24 cellular contexts compared by ENCODE assay signal in genomic region chr7:13894956-13895355, GRCh38.
DNase-seq lines count a peak whose midpoint lies in the region; TF ChIP-seq lines count a peak whose summit lies in the region.
"Had no signal": no experiment of that assay in that cellular context is flagged by ENCODE, and none has a peak within 500 bp of the region (broad histone marks: within the 10 kb centered on the region; RNA-seq: fewer than 3 reads in every experiment).

No MANE protein-coding gene starts in this region.

- H3K4me1 ChIP-seq in OCI-LY1 (ENCODE audit: insufficient read depth, low read length, severe bottlenecking): peaks cover 37% of the 10 kb centered on the region
- H3K4me1 ChIP-seq: BLaER1, SJSA1 had no signal

- H3K9ac ChIP-seq in OCI-LY1 (ENCODE audit: low read length): no peak overlapping the region
- H3K9ac ChIP-seq: BLaER1 had no signal

- H3K79me2 ChIP-seq in OCI-LY1 (ENCODE audit: insufficient read depth, low read length): no peaks in the 10 kb centered on the region

- no peaks in the 10 kb centered on the region for H3K9me3 ChIP-seq in OCI-LY1 (ENCODE audit: low read length)
- H3K9me3 ChIP-seq: BLaER1, SJSA1 had no signal

- H4K20me1 ChIP-seq in OCI-LY1 (ENCODE audit: insufficient read depth, low read length): no peaks in the 10 kb centered on the region
- H4K20me1 ChIP-seq: BLaER1 had no signal

- DNase-seq in NCI-H1105 treated with DMSO at 0.1 percent for 48 hours (lab: John Stamatoyannopoulos, UW): peak; percentile 66
- no peak for DNase-seq in NCI-H1105 (lab: John Stamatoyannopoulos, UW)
- peak; percentile 18 for DNase-seq in ELR (ENCODE audit: low read depth)
- DNase-seq in NCI-H2081 treated with DMSO at 0.1 percent for 48 hours (lab: John Stamatoyannopoulos, UW): peak; percentile 99
- no peak for DNase-seq in HPDE6-E6E7 (ENCODE audit: extremely low spot score)
- no peak for DNase-seq in retina
- no peak for DNase-seq in DMS53 treated with DMSO at 0.1 percent for 48 hours (lab: John Stamatoyannopoulos, UW; ENCODE audit: unreplicated experiment)
- DNase-seq: ACHN; Calu3; CD4-positive, alpha-beta memory T cell; DMS153; GF-D8; GOT3; NCI-H1092; NCI-H187; NCI-H226; NCI-H510A treated with DMSO at 0.1 percent for 48 hours; SW 1271; T-helper 17 cell had no signal

- H3K4me3 ChIP-seq in OCI-LY1 (ENCODE audit: low read depth, low read length, poor library complexity, severe bottlenecking): no peak overlapping the region
- H3K4me3 ChIP-seq: BLaER1, K562, SJSA1 had no signal

- H2AFZ ChIP-seq in OCI-LY1 (ENCODE audit: low read length): no peak overlapping the region

- H3K4me2 ChIP-seq in OCI-LY1 (ENCODE audit: low read length): no peak overlapping the region
- H3K4me2 ChIP-seq: BLaER1 had no signal

- H3K9me2 ChIP-seq in OCI-LY1 (ENCODE audit: low read depth, low read length): no peaks in the 10 kb centered on the region

- no peaks in the 10 kb centered on the region for H3K36me3 ChIP-seq in OCI-LY1 (ENCODE audit: insufficient read depth, low read length)
- H3K36me3 ChIP-seq: BLaER1, SJSA1 had no signal

- peak; percentile 67 for TF ChIP-seq CTCF in OCI-LY1 (IDR thresholded peaks at IDR 0.05; ENCODE audit: low read length)

- no peaks in the 10 kb centered on the region for H3K27me3 ChIP-seq in OCI-LY1 (ENCODE audit: insufficient read depth, low read length)
- H3K27me3 ChIP-seq: BLaER1, SJSA1 had no signal

- no peak overlapping the region for H3K27ac ChIP-seq in OCI-LY1 (ENCODE audit: low read depth, low read length, poor library complexity, severe bottlenecking)
- H3K27ac ChIP-seq: 22Rv1, BLaER1, SJSA1 had no signal

- H3F3A ChIP-seq in OCI-LY1 (ENCODE audit: insufficient read depth, low read length): no peaks in the 10 kb centered on the region

Comparison
In these comparisons a context has a peak if more than half of its experiments do, and no peak if none do; other contexts are left out.
1. DNase-seq: peak in NCI-H1105 treated with DMSO at 0.1 percent for 48 hours (single experiment), ELR (single experiment) and NCI-H2081 treated with DMSO at 0.1 percent for 48 hours (single experiment); none in NCI-H1105 (single experiment), HPDE6-E6E7 (single experiment), retina (single experiment) and DMS53 treated with DMSO at 0.1 percent for 48 hours (single experiment).